Comparison of ENCODE assay signal across 15 cellular contexts in the genomic region with DNA sequence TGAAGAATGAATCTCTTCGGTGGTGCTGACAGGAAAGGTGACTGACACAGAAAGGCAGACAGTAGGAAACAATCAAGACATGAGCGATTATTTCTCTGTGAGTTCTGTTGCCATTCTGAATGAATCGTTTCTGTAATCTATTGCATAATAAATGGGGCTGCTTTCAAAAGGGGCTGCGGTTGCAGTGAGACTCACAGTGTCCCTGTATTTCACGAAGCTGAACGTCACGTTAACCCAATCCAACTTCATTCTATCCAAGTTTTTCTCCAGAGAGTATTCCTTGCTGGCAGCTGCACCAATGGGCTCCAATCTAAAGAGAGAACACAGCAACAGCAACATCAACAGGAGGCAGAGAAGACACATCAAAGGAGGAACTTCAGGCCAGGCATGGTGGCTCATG.
"Had no signal": no experiment of that assay in that cellular context is flagged by ENCODE, and none has a peak within 500 bp of the region (broad histone marks: within the 10 kb centered on the region; RNA-seq: fewer than 3 reads in every experiment).

No MANE protein-coding gene starts in this region.

- ATAC-seq: activated CD8-positive, alpha-beta T cell treated with anti-CD3 and anti-CD28 coated beads, Interleukin-2, amount 10 ng/mL, durations not matched to agents 7 days and 5 days; lower lobe of right lung; upper lobe of right lung had no signal

- H3K4me1 ChIP-seq: esophagus squamous epithelium, lower lobe of right lung, stomach, testis, upper lobe of right lung had no signal

- H3K27me3 ChIP-seq: esophagus squamous epithelium, stomach, testis, upper lobe of right lung had no signal

- DNase-seq: activated CD4-positive, alpha-beta T cell treated with anti-CD3 and anti-CD28 coated beads, Interleukin-2, amount 10 ng/mL, durations not matched to agents 24 days and 14 days; activated CD4-positive, CD25-positive, alpha-beta regulatory T cell; activated CD8-positive, alpha-beta T cell treated with anti-CD3 and anti-CD28 coated beads, Interleukin-2, amount 10 ng/mL, durations not matched to agents 7 days and 5 days; activated gamma-delta T cell treated with Interleukin-2 at 50 U/mL for 16 hours; cerebellar nuclear complex; effector CD8-positive, alpha-beta T cell; esophagus squamous epithelium; foreskin melanocyte; head of caudate nucleus; lower lobe of right lung; nephron progenitor cell; stimulated activated CD4-positive, alpha-beta T cell treated with anti-CD3 and anti-CD28 coated beads, Interleukin-1b, Interleukin-23, amount 100 ng/mL, for 48 hours; stomach; testis; upper lobe of right lung had no signal

- H3K27ac ChIP-seq: esophagus squamous epithelium, lower lobe of right lung, stomach, testis, upper lobe of right lung had no signal

- H3K4me3 ChIP-seq: esophagus squamous epithelium, lower lobe of right lung, stomach, testis, upper lobe of right lung had no signal

- H3K9me3 ChIP-seq: esophagus squamous epithelium, lower lobe of right lung, stomach, testis, upper lobe of right lung had no signal

- H3K36me3 ChIP-seq: esophagus squamous epithelium, lower lobe of right lung, stomach, upper lobe of right lung had no signal
